Comparison of ENCODE assay signal across 21 cellular contexts in the genomic region with DNA sequence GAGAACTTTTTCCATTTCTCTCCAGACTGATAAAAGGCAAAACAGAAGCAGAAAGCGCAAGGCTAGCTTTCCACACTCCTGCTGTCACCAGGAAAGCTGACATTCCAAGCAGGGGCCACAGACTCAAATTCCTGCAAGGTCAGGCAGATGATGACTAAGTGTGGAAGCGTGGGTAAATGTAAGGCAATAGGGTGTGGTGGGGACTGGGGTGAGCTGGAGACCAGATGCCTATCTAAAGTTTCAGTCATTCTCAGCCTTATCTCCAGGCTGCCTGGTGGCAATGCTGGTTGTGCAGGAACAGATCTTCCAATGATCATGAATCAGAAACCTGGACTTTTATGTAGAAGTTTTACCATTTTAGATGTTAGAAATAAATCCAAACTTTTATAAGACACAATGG.
DNase-seq lines count a peak whose midpoint lies in the region; TF ChIP-seq lines count a peak whose summit lies in the region.
"Had no signal": no experiment of that assay in that cellular context is flagged by ENCODE, and none has a peak within 500 bp of the region (broad histone marks: within the 10 kb centered on the region; RNA-seq: fewer than 3 reads in every experiment).

No MANE protein-coding gene starts in this region.

- H3K9me3 Mint-ChIP-seq in MCF 10A (ENCODE audit: unreplicated experiment) = no peaks in the 10 kb centered on the region
- H3K9me3 Mint-ChIP-seq: natural killer cell treated with Interleukin-12 subunit alpha and Interleukin-12 subunit beta and Interleukin-15 and Interleukin-18, amount 100 ng/mL, for 72 hours; type B pancreatic cell had no signal

- POLR2A ChIA-PET in MCF 10A (lab: Yijun Ruan, JAX) = no interaction called here

- no peaks in the 10 kb centered on the region for H3K4me1 Mint-ChIP-seq in MCF 10A (ENCODE audit: insufficient read depth, unreplicated experiment)
- H3K4me1 Mint-ChIP-seq: CD4-positive, CD25-positive, alpha-beta regulatory T cell; stimulated activated naive B cell treated with anti-CD40 and anti-IgM and Interleukin-4, amounts not matched to agents 10 μg/mL and 1 μg/mL and 100 μg/mL, for 72 hours had no signal

- no peaks in the 10 kb centered on the region for H3K36me3 Mint-ChIP-seq in MCF 10A (ENCODE audit: insufficient read depth, unreplicated experiment)
- H3K36me3 Mint-ChIP-seq: type B pancreatic cell had no signal

- no peak for TF ChIP-seq CTCF in MCF 10A (IDR thresholded peaks at IDR 0.05; ENCODE audit: unreplicated experiment)

- no peak overlapping the region for H3K4me3 Mint-ChIP-seq in MCF 10A (ENCODE audit: unreplicated experiment)
- H3K4me3 Mint-ChIP-seq: CD4-positive, CD25-positive, alpha-beta regulatory T cell; dendritic cell treated with granulocyte-macrophage colony-stimulating factor and Interleukin-4, amounts not matched to agents 40 ng/mL and 50 ng/mL, for 4 days; natural killer cell treated with Interleukin-12 subunit alpha and Interleukin-12 subunit beta and Interleukin-15 and Interleukin-18, amount 100 ng/mL, for 72 hours; stimulated activated naive B cell treated with anti-CD40 and anti-IgM and Interleukin-4, amounts not matched to agents 10 μg/mL and 1 μg/mL and 100 μg/mL, for 72 hours; type B pancreatic cell had no signal

- peaks cover 30% of the 10 kb centered on the region for H3K27me3 Mint-ChIP-seq in MCF 10A (ENCODE audit: insufficient read depth, unreplicated experiment)

- BruUV-seq in MCF 10A (replicated peaks; lab: Mats Ljungman, UMichigan) = no TSS peak

- no peak overlapping the region for H3K27ac Mint-ChIP-seq in MCF 10A (ENCODE audit: low read depth, unreplicated experiment)
- H3K27ac Mint-ChIP-seq: CD4-positive, CD25-positive, alpha-beta regulatory T cell; dendritic cell treated with granulocyte-macrophage colony-stimulating factor and Interleukin-4, amounts not matched to agents 40 ng/mL and 50 ng/mL, for 4 days; natural killer cell treated with Interleukin-12 subunit alpha and Interleukin-12 subunit beta and Interleukin-15 and Interleukin-18, amount 100 ng/mL, for 72 hours; stimulated activated naive B cell treated with anti-CD40 and anti-IgM and Interleukin-4, amounts not matched to agents 10 μg/mL and 1 μg/mL and 100 μg/mL, for 72 hours; type B pancreatic cell had no signal

- CTCF ChIA-PET in MCF 10A (lab: Yijun Ruan, JAX) = no interaction called here

- intact Hi-C loops in MCF 10A (cut with micrococcal nuclease) = no loop called here

- DNase-seq in A172 (ENCODE audit: low spot score) (peak; percentile 72), HS-27A (ENCODE audit: low read depth) (peak; percentile 3), MCF 10A (ENCODE audit: unreplicated experiment) (peak; percentile 1), islet precursor cell (peak; percentile 88), NCI-H1417 treated with DMSO at 0.1 percent for 48 hours (lab: John Stamatoyannopoulos, UW) (no peak), mucosa of gallbladder (ENCODE audit: low spot score) (no peak), NCI-H1105 (lab: John Stamatoyannopoulos, UW) (no peak), NCI-H345 (lab: John Stamatoyannopoulos, UW) (no peak)
- DNase-seq: 8988T; activated CD4-positive, alpha-beta T cell treated with anti-CD3 and anti-CD28 coated beads for 4 hours; activated CD8-positive, alpha-beta memory T cell treated with anti-CD3 and anti-CD28 coated beads, Interleukin-2, amount 50 U/mL, for 4 hours; CD4-positive, CD25-positive, alpha-beta regulatory T cell; DND-41; heart left ventricle; NCI-H1930; NCI-H526 treated with DMSO at 0.1 percent for 48 hours; psoas muscle; stimulated activated naive B cell treated with anti-CD40 and anti-IgM and Interleukin-4, amounts not matched to agents 10 μg/mL and 1 μg/mL and 100 μg/mL, for 72 hours had no signal

Comparison
In these comparisons a context has a peak if more than half of its experiments do, and no peak if none do; other contexts are left out.
1. DNase-seq: peak in A172 (single experiment), HS-27A (single experiment), MCF 10A (single experiment) and islet precursor cell (single experiment); none in NCI-H1417 treated with DMSO at 0.1 percent for 48 hours (single experiment), mucosa of gallbladder (single experiment), NCI-H1105 (single experiment) and NCI-H345 (single experiment).